ENCODE assay signal across 7 cellular contexts in genomic region chr4:47926667-47927258, GRCh38. TPM values are rescaled to one million over a fixed set of nuclear protein-coding genes. Genes with fewer than 3 reads are reported as not detected.
DNase-seq lines count a peak whose midpoint lies in the region; TF ChIP-seq lines count a peak whose summit lies in the region.

No MANE protein-coding gene starts in this region.

- peak overlapping the region; percentile 31; the same call in 1 of the 2 replicates for H3K27ac ChIP-seq in VCaP

- TF ChIP-seq CTCF in GM12874 (IDR thresholded peaks at IDR 0.05; ENCODE audit: insufficient read depth, low read depth, low read length) (peak; percentile 76), VCaP (conservative IDR thresholded peaks at IDR 0.05) (peak; percentile 94), cardiac fibroblast (IDR thresholded peaks at IDR 0.05; ENCODE audit: low read depth, low read length) (peak; percentile 80), kidney epithelial cell (IDR thresholded peaks at IDR 0.05; ENCODE audit: insufficient read depth, low read length, poor library complexity, severe bottlenecking) (peak; percentile 88)

- no peak overlapping the region for H3K4me3 ChIP-seq in cardiac fibroblast (replicated peaks in 1 of 2; ENCODE audit: low read depth in 2 of 2, low read length in 2 of 2)
- peak overlapping the region; percentile 19 for H3K4me3 ChIP-seq in kidney epithelial cell (ENCODE audit: low read depth, low read length)

- no peaks in the 10 kb centered on the region for H3K36me3 ChIP-seq in kidney epithelial cell (ENCODE audit: control insufficient read depth, insufficient read depth, low read length)

- H3K27me3 ChIP-seq in kidney epithelial cell (ENCODE audit: control insufficient read depth, insufficient read depth, low read length), result no peaks in the 10 kb centered on the region

- DNase-seq in H4 (ENCODE audit: low spot score) (peak; percentile 47), M059J (ENCODE audit: low read depth) (peak; percentile 71), cardiac fibroblast (ENCODE audit: low read depth in 2 of 2) (peak; percentile 62 to 63), kidney epithelial cell (ENCODE audit: low read depth) (no peak)
- DNase-seq in stimulated activated CD4-positive, alpha-beta T cell treated with anti-CD3 and anti-CD28 coated beads, Interleukin-2, amount 100 ng/mL, for 4 hours (ENCODE audit: low read depth), result peak; percentile 19

RNA-seq across cellular contexts. Expression of gene NFXL1, which starts 12.4 kb away (rescaled TPM):
- 5.7 and 5.8 TPM in 2 replicates for total RNA-seq in H4 (2014; rRNA removed; shearing (Covaris generic))
- 4.9 and 5.5 TPM in 2 replicates for total RNA-seq in M059J (2014; rRNA removed; shearing (Covaris generic))
- total RNA-seq in kidney epithelial cell, result 10.7 and 11.7 TPM in 2 replicates
